ENCODE assay signal across 13 cellular contexts in the genomic region with DNA sequence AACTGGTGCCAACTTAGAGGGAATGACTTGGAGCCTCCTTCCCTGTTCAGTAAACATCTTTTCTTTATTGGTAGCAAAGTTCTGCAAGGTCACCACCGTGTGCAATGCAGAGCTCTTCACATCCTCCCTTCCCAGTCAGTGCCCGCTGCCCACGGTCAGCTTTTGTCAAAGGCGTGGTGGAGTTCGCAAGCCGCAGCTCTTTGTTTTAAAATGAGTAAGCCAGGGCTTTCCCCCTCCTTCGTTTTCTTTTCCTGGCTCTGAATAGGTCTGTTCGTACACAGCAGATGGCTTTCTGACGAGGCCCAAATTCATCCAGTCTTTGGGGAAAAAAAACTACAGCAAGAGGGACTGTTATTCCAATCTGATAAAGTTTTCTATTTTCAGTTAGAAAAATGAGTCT.
DNase-seq lines count a peak whose midpoint lies in the region; ATAC-seq and TF ChIP-seq lines count a peak whose summit lies in the region.
"Had no signal": no experiment of that assay in that cellular context is flagged by ENCODE, and none has a peak within 500 bp of the region (broad histone marks: within the 10 kb centered on the region; RNA-seq: fewer than 3 reads in every experiment).

No MANE protein-coding gene starts in this region.

- peaks cover 3% of the 10 kb centered on the region; the same call in 1 of the 2 replicates for H3K9me2 ChIP-seq in GM23338 (ENCODE audit: insufficient read depth)

- H3K4me3 ChIP-seq in transverse colon: no peak overlapping the region
- H3K4me3 ChIP-seq in GM23338: no peak overlapping the region
- H3K4me3 ChIP-seq: A549, esophagus muscularis mucosa, lung had no signal

- H3K27ac Mint-ChIP-seq in activated CD8-positive, alpha-beta T cell treated with anti-CD3 and anti-CD28 coated beads for 36 hours: no peak overlapping the region
- H3K27ac Mint-ChIP-seq in activated CD8-positive, alpha-beta T cell treated with anti-CD3 and anti-CD28 coated beads, Interleukin-2, amount 10 ng/mL, durations not matched to agents 7 days and 5 days: no peak overlapping the region
- no peak overlapping the region for H3K27ac Mint-ChIP-seq in GM23338
- H3K27ac Mint-ChIP-seq: activated naive CD8-positive, alpha-beta T cell treated with anti-CD3 and anti-CD28 coated beads, Interleukin-2, amount 50 U/mL, for 24 hours had no signal

- in situ Hi-C loops in transverse colon (cut with MboI; ENCODE audit: low pct_ligation_motif_present in 1 of 4, low pct_unique_long_range_greater_than_20kb in 1 of 4, low sequenced_read_pairs in 3 of 4): no loop called here

- CTCF ChIA-PET in activated CD8-positive, alpha-beta T cell treated with anti-CD3 and anti-CD28 coated beads for 36 hours (lab: Charles Lee): interaction anchor here (0.7 kb wide), 1 partner anchor 57 kb away, joined by 3 read pairs; no protein-coding TSS in a partner anchor
- CTCF ChIA-PET in activated CD8-positive, alpha-beta T cell treated with anti-CD3 and anti-CD28 coated beads, Interleukin-2, amount 10 ng/mL, durations not matched to agents 7 days and 5 days (lab: Charles Lee): no interaction called here

- H3K79me2 ChIP-seq in GM23338 (replicated peaks; ENCODE audit: insufficient read depth): no peaks in the 10 kb centered on the region

- no peaks in the 10 kb centered on the region for H4K20me1 ChIP-seq in GM23338 (replicated peaks; ENCODE audit: insufficient read depth)

- no peaks in the 10 kb centered on the region for H3F3A ChIP-seq in GM23338 (replicated peaks; ENCODE audit: low read depth)

- no peak overlapping the region for H3K4me2 ChIP-seq in GM23338
- H3K4me2 ChIP-seq: A549 had no signal

- peak; percentile 12 for DNase-seq in activated CD8-positive, alpha-beta T cell treated with anti-CD3 and anti-CD28 coated beads for 36 hours
- DNase-seq in activated CD8-positive, alpha-beta T cell treated with anti-CD3 and anti-CD28 coated beads, Interleukin-2, amount 10 ng/mL, durations not matched to agents 7 days and 5 days: no peak
- DNase-seq in transverse colon (peak; percentile 44), GM23338 (ENCODE audit: low spot score) (no peak), AG08395 (ENCODE audit: low spot score) (no peak), RKO (ENCODE audit: low spot score) (no peak)
- DNase-seq: activated naive CD8-positive, alpha-beta T cell treated with anti-CD3 and anti-CD28 coated beads, Interleukin-2, amount 50 U/mL, for 24 hours; WERI-Rb-1 had no signal

- TF ChIP-seq POLR2A in transverse colon (IDR thresholded peaks at IDR 0.05): no peak

- no peaks in the 10 kb centered on the region for H3K9me3 ChIP-seq in transverse colon
- H3K9me3 ChIP-seq: A549, esophagus muscularis mucosa had no signal

- no peaks in the 10 kb centered on the region for H3K9me3 Mint-ChIP-seq in activated CD8-positive, alpha-beta T cell treated with anti-CD3 and anti-CD28 coated beads for 36 hours
- H3K9me3 Mint-ChIP-seq in activated CD8-positive, alpha-beta T cell treated with anti-CD3 and anti-CD28 coated beads, Interleukin-2, amount 10 ng/mL, durations not matched to agents 7 days and 5 days (ENCODE audit: insufficient read depth): no peaks in the 10 kb centered on the region
- H3K9me3 Mint-ChIP-seq in GM23338: peaks cover 3% of the 10 kb centered on the region; the same call in 2 of the 3 replicates
- H3K9me3 Mint-ChIP-seq: activated naive CD8-positive, alpha-beta T cell treated with anti-CD3 and anti-CD28 coated beads, Interleukin-2, amount 50 U/mL, for 24 hours had no signal

- POLR2A ChIA-PET in activated CD8-positive, alpha-beta T cell treated with anti-CD3 and anti-CD28 coated beads for 36 hours (lab: Charles Lee): interaction anchor here (0.5 kb wide), 1 partner anchor 1037 kb away, joined by 4 read pairs; no protein-coding TSS in a partner anchor
- POLR2A ChIA-PET in activated CD8-positive, alpha-beta T cell treated with anti-CD3 and anti-CD28 coated beads, Interleukin-2, amount 10 ng/mL, durations not matched to agents 7 days and 5 days (lab: Charles Lee): no interaction called here

- no peak overlapping the region for H3K4me3 Mint-ChIP-seq in activated CD8-positive, alpha-beta T cell treated with anti-CD3 and anti-CD28 coated beads for 36 hours
- no peak overlapping the region for H3K4me3 Mint-ChIP-seq in activated CD8-positive, alpha-beta T cell treated with anti-CD3 and anti-CD28 coated beads, Interleukin-2, amount 10 ng/mL, durations not matched to agents 7 days and 5 days
- no peak overlapping the region for H3K4me3 Mint-ChIP-seq in GM23338
- H3K4me3 Mint-ChIP-seq: activated naive CD8-positive, alpha-beta T cell treated with anti-CD3 and anti-CD28 coated beads, Interleukin-2, amount 50 U/mL, for 24 hours had no signal

- 56 to 70% methylated on average over 7 to 9 of the region's 9 CpGs for WGBS in transverse colon (ENCODE audit: low coverage in 1 of 2), 2 donors

- H3K27ac ChIP-seq in transverse colon: peak overlapping the region in 3 of 4 donors; percentile 2 to 56 (median 3)
- H3K27ac ChIP-seq in GM23338 (ENCODE audit: low read depth): no peak overlapping the region
- H3K27ac ChIP-seq: A549, esophagus muscularis mucosa, WERI-Rb-1 had no signal

- peaks cover 11% of the 10 kb centered on the region for H3K27me3 Mint-ChIP-seq in activated CD8-positive, alpha-beta T cell treated with anti-CD3 and anti-CD28 coated beads for 36 hours
- peaks cover 19% of the 10 kb centered on the region for H3K27me3 Mint-ChIP-seq in activated CD8-positive, alpha-beta T cell treated with anti-CD3 and anti-CD28 coated beads, Interleukin-2, amount 10 ng/mL, durations not matched to agents 7 days and 5 days (ENCODE audit: low read depth)
- H3K27me3 Mint-ChIP-seq in GM23338 (ENCODE audit: insufficient read depth, low read depth, poor library complexity): no peaks in the 10 kb centered on the region

- ATAC-seq in activated CD8-positive, alpha-beta T cell treated with anti-CD3 and anti-CD28 coated beads for 36 hours: no peak
- ATAC-seq in activated CD8-positive, alpha-beta T cell treated with anti-CD3 and anti-CD28 coated beads, Interleukin-2, amount 10 ng/mL, durations not matched to agents 7 days and 5 days: no peak
- ATAC-seq in HG03442 (IDR thresholded peaks at IDR 0.05; ENCODE audit: unreplicated experiment): peak; percentile 72
- peak; percentile 68 for ATAC-seq in esophagus mucosa
- no peak for ATAC-seq in GM23338
- ATAC-seq: A549; activated naive CD8-positive, alpha-beta T cell treated with anti-CD3 and anti-CD28 coated beads, Interleukin-2, amount 50 U/mL, for 24 hours had no signal

- H3K4me1 Mint-ChIP-seq in activated CD8-positive, alpha-beta T cell treated with anti-CD3 and anti-CD28 coated beads for 36 hours (ENCODE audit: low read depth): no peaks in the 10 kb centered on the region
- no peaks in the 10 kb centered on the region for H3K4me1 Mint-ChIP-seq in activated CD8-positive, alpha-beta T cell treated with anti-CD3 and anti-CD28 coated beads, Interleukin-2, amount 10 ng/mL, durations not matched to agents 7 days and 5 days (ENCODE audit: low read depth)
- peaks cover 4% of the 10 kb centered on the region; the same call in 2 of the 3 replicates for H3K4me1 Mint-ChIP-seq in GM23338
- H3K4me1 Mint-ChIP-seq: activated naive CD8-positive, alpha-beta T cell treated with anti-CD3 and anti-CD28 coated beads, Interleukin-2, amount 50 U/mL, for 24 hours had no signal

- TF ChIP-seq CTCF in activated CD8-positive, alpha-beta T cell treated with anti-CD3 and anti-CD28 coated beads for 36 hours (IDR thresholded peaks at IDR 0.05): no peak
- TF ChIP-seq CTCF in transverse colon (IDR thresholded peaks at IDR 0.05): no peak
- TF ChIP-seq CTCF in GM23338 (conservative IDR thresholded peaks at IDR 0.05; ENCODE audit: low read depth in 2 of 2): no peak

- TF ChIP-seq EP300 in transverse colon (IDR thresholded peaks at IDR 0.05; ENCODE audit: low read depth): no peak

- H3K4me1 ChIP-seq in transverse colon (peaks cover 0 to 9% (median 0%) of the 10 kb centered on the region in 4 donors), GM23338 (ENCODE audit: insufficient read depth) (peaks cover 5% of the 10 kb centered on the region)
- H3K4me1 ChIP-seq: A549, esophagus muscularis mucosa had no signal

- H3K27me3 ChIP-seq in transverse colon: no peaks in the 10 kb centered on the region
- no peaks in the 10 kb centered on the region for H3K27me3 ChIP-seq in GM23338 (ENCODE audit: insufficient read depth)
- H3K27me3 ChIP-seq: esophagus muscularis mucosa had no signal

- no peak overlapping the region; the same call in 1 of the 2 replicates for H2AFZ ChIP-seq in GM23338

- H3K36me3 ChIP-seq in transverse colon: no peaks in the 10 kb centered on the region
- H3K36me3 ChIP-seq in GM23338 (ENCODE audit: insufficient read depth): no peaks in the 10 kb centered on the region
- H3K36me3 ChIP-seq: esophagus muscularis mucosa, WERI-Rb-1 had no signal

- intact Hi-C loops in activated CD8-positive, alpha-beta T cell treated with anti-CD3 and anti-CD28 coated beads for 36 hours (cut with micrococcal nuclease): no loop called here
- intact Hi-C loops in transverse colon (cut with DNase I; ENCODE audit: low total_unique reads): no loop called here

- no peaks in the 10 kb centered on the region for H3K36me3 Mint-ChIP-seq in activated CD8-positive, alpha-beta T cell treated with anti-CD3 and anti-CD28 coated beads for 36 hours (ENCODE audit: low read depth)
- H3K36me3 Mint-ChIP-seq in activated CD8-positive, alpha-beta T cell treated with anti-CD3 and anti-CD28 coated beads, Interleukin-2, amount 10 ng/mL, durations not matched to agents 7 days and 5 days (ENCODE audit: low read depth): no peaks in the 10 kb centered on the region
- no peaks in the 10 kb centered on the region for H3K36me3 Mint-ChIP-seq in GM23338 (ENCODE audit: low read depth)

TF ChIP-seq in GM23338, 12 proteins besides CTCF, POLR2A, EP300 and RAD21:
- TF ChIP-seq ZNF114 (CRISPR knock-in tag; IDR thresholded peaks at IDR 0.05) (no peak), EZH2 (IDR thresholded peaks at IDR 0.05; ENCODE audit: low read depth, unreplicated experiment) (no peak), EZH2phosphoT487 (IDR thresholded peaks at IDR 0.05; ENCODE audit: unreplicated experiment) (no peak), ZNF331 (CRISPR knock-in tag; IDR thresholded peaks at IDR 0.05; ENCODE audit: low read depth) (no peak), CREB1 (CRISPR knock-in tag; IDR thresholded peaks at IDR 0.05; ENCODE audit: low read depth) (no peak)

Comparison
In these comparisons a context has a peak if more than half of its experiments do, and no peak if none do; other contexts are left out.
1. DNase-seq: peak in activated CD8-positive, alpha-beta T cell treated with anti-CD3 and anti-CD28 coated beads for 36 hours (single experiment) and transverse colon (single experiment); none in activated CD8-positive, alpha-beta T cell treated with anti-CD3 and anti-CD28 coated beads, Interleukin-2, amount 10 ng/mL, durations not matched to agents 7 days and 5 days (single experiment), GM23338 (single experiment), AG08395 (single experiment) and RKO (single experiment).
2. ATAC-seq: peak in HG03442 (single experiment) and esophagus mucosa (single experiment); none in activated CD8-positive, alpha-beta T cell treated with anti-CD3 and anti-CD28 coated beads for 36 hours (single experiment), activated CD8-positive, alpha-beta T cell treated with anti-CD3 and anti-CD28 coated beads, Interleukin-2, amount 10 ng/mL, durations not matched to agents 7 days and 5 days (single experiment) and GM23338 (single experiment).